1 cellular context compared by ENCODE assay signal in genomic region chr16:1818204-1818872, GRCh38.
TF ChIP-seq lines count a peak whose summit lies in the region.

No MANE protein-coding gene starts in this region.

TF ChIP-seq in HepG2, 621 proteins besides CTCF, POLR2A, EP300 and RAD21:
- TF ChIP-seq ZNF644 (CRISPR knock-in tag; IDR thresholded peaks at IDR 0.05; ENCODE audit: low read depth) = no peak
- peak; percentile 34; the same call in 1 of the 2 replicates for TF ChIP-seq RBFOX2 (IDR thresholded peaks at IDR 0.05; ENCODE audit: low read depth, low read length)
- peak; percentile 39 for TF ChIP-seq AGO2 (optimal IDR thresholded peaks at IDR 0.05; ENCODE audit: low read depth, low read length)
